ENCODE assay signal across 1 cellular context in the genomic region with DNA sequence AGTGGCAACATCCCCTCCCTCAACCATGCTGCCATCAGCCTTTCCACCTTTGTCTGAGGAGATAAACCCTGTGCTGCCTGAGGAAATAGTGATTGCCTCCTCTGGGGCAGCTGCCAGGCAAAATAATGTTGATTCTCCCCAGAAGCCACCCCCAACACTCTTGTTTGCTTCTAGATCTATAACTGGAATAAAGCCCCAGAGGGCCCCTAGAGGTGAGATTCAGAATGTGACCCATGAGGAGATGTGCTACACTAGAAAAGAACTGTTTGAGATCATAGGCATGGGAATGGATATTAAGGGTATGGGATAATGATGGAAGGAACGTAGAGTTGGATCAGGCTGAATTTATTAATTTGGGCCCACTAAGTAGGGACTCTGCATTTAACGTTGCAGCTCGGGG.
TF ChIP-seq lines count a peak whose summit lies in the region.

No MANE protein-coding gene starts in this region.

TF ChIP-seq in GM12878, 131 proteins besides CTCF, POLR2A, EP300 and RAD21 (continued from another document):
- TF ChIP-seq, protein P1, sequence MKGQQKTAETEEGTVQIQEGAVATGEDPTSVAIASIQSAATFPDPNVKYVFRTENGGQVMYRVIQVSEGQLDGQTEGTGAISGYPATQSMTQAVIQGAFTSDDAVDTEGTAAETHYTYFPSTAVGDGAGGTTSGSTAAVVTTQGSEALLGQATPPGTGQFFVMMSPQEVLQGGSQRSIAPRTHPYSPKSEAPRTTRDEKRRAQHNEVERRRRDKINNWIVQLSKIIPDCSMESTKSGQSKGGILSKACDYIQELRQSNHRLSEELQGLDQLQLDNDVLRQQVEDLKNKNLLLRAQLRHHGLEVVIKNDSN (IDR thresholded peaks at IDR 0.05; ENCODE audit: borderline replicate concordance, extremely low read length, insufficient read depth, low read depth, low read length): no peak
- TF ChIP-seq CBFB (IDR thresholded peaks at IDR 0.05; ENCODE audit: low read depth): no peak
- no peak for TF ChIP-seq POLR2AphosphoS5 (IDR thresholded peaks at IDR 0.05; ENCODE audit: low read length)
- TF ChIP-seq FOXK2 (IDR thresholded peaks at IDR 0.05): no peak
- no peak for TF ChIP-seq ZNF207 (IDR thresholded peaks at IDR 0.05; ENCODE audit: borderline replicate concordance)
- TF ChIP-seq, protein P2, sequence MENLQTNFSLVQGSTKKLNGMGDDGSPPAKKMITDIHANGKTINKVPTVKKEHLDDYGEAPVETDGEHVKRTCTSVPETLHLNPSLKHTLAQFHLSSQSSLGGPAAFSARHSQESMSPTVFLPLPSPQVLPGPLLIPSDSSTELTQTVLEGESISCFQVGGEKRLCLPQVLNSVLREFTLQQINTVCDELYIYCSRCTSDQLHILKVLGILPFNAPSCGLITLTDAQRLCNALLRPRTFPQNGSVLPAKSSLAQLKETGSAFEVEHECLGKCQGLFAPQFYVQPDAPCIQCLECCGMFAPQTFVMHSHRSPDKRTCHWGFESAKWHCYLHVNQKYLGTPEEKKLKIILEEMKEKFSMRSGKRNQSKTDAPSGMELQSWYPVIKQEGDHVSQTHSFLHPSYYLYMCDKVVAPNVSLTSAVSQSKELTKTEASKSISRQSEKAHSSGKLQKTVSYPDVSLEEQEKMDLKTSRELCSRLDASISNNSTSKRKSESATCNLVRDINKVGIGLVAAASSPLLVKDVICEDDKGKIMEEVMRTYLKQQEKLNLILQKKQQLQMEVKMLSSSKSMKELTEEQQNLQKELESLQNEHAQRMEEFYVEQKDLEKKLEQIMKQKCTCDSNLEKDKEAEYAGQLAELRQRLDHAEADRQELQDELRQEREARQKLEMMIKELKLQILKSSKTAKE (IDR thresholded peaks at IDR 0.05; ENCODE audit: low read depth, poor library complexity, severe bottlenecking): no peak
- no peak for TF ChIP-seq GATAD2B (conservative IDR thresholded peaks at IDR 0.05; ENCODE audit: low read depth)
- TF ChIP-seq SPI1 (IDR thresholded peaks at IDR 0.05; ENCODE audit: borderline replicate concordance, insufficient read depth, low read depth, low read length): no peak
